In the genomic region with DNA sequence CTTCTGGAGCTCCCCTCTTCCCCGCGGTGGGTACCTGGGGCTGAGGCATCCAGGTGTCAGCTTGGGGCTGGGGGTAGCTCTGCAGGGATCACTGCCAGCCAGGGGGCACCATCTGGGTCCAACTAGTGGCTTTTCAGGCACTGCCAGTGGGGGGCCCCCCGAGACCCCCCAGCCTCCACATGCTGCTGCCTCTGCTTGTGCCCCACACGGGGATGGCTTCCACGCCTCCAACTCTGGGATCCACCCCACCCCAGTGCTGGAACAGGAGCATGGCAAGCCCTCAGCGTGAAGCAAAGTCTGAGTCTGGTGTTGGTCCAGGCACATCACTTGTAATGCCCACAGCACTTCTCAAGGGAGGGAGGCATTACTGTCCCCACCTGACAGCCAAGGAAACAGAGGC, we compare ENCODE assay signal across 30 cellular contexts.
"Had no signal": no experiment of that assay in that cellular context is flagged by ENCODE, and none has a peak within 500 bp of the region (broad histone marks: within the 10 kb centered on the region; RNA-seq: fewer than 3 reads in every experiment).

No MANE protein-coding gene starts in this region.

- H3K4me3 ChIP-seq: neural progenitor cell, pancreas, psoas muscle, right lobe of liver, skin epidermis, smooth muscle cell, spleen, suprapubic skin, testis, tibial artery, transverse colon, upper lobe of left lung, vagina had no signal

- H3K4me1 ChIP-seq: pancreas, psoas muscle, right lobe of liver, spleen, suprapubic skin, tibial artery, transverse colon, upper lobe of left lung, vagina had no signal

- H3K36me3 ChIP-seq: neural progenitor cell, neutrophil, pancreas, right lobe of liver, spleen, suprapubic skin, tibial artery, transverse colon, upper lobe of left lung, vagina had no signal

- H3K4me3 Mint-ChIP-seq: naive thymus-derived CD4-positive, alpha-beta T cell; nephron; stimulated activated memory B cell treated with anti-CD40 and anti-IgM and Interleukin-4, amounts not matched to agents 10 μg/mL and 1 μg/mL and 100 μg/mL, for 72 hours; stimulated activated naive CD8-positive, alpha-beta T cell treated with anti-CD3 and anti-CD28 coated beads, Interleukin-15, amount 100 ng/mL, for 72 hours had no signal

- H3K27ac Mint-ChIP-seq: nephron; neural progenitor cell; progenitor cell of endocrine pancreas; stimulated activated memory B cell treated with anti-CD40 and anti-IgM and Interleukin-4, amounts not matched to agents 10 μg/mL and 1 μg/mL and 100 μg/mL, for 72 hours had no signal

- H3K27me3 ChIP-seq: neural progenitor cell, pancreas, right lobe of liver, testis, transverse colon, vagina had no signal

- H3K9me3 ChIP-seq: neutrophil, pancreas, right lobe of liver, spleen, suprapubic skin, testis, tibial artery, transverse colon, upper lobe of left lung, vagina had no signal

- FAIRE-seq: pancreas, urothelium cell line had no signal

- ATAC-seq: naive thymus-derived CD4-positive, alpha-beta T cell; pancreas; psoas muscle; right cardiac atrium; right lobe of liver; stimulated activated memory B cell treated with anti-CD40 and anti-IgM and Interleukin-4, amounts not matched to agents 10 μg/mL and 1 μg/mL and 100 μg/mL, for 72 hours; stimulated activated naive CD8-positive, alpha-beta T cell treated with anti-CD3 and anti-CD28 coated beads, Interleukin-15, amount 100 ng/mL, for 72 hours; stimulated activated naive CD8-positive, alpha-beta T cell treated with anti-CD3 and anti-CD28 coated beads, Interleukin-15, Interleukin-2, amounts not matched to agents 100 U/mL and 50 U/mL, for 24 hours had no signal

- DNase-seq: naive thymus-derived CD4-positive, alpha-beta T cell; nucleus accumbens; pancreas; psoas muscle; right cardiac atrium; right lobe of liver; spleen; stimulated activated CD4-positive, alpha-beta T cell treated with anti-CD3 and anti-CD28 coated beads, Interleukin-12 subunit alpha, Interleukin-12 subunit beta, amount 100 ng/mL, for 4 hours; stimulated activated CD4-positive, alpha-beta T cell treated with anti-CD3 and anti-CD28 coated beads, Interleukin-1b, Interleukin-23, amount 100 ng/mL, for 48 hours; stimulated activated CD4-positive, alpha-beta T cell treated with anti-CD3 and anti-CD28 coated beads, Interleukin-4, amount 100 ng/mL, for 1 hour; stimulated activated CD4-positive, alpha-beta T cell treated with anti-CD3 and anti-CD28 coated beads, Interleukin-4, amount 100 ng/mL, for 4 hours; stimulated activated CD8-positive, alpha-beta memory T cell treated with anti-CD3 and anti-CD28 coated beads, Interleukin-4, amount 100 ng/mL, for 48 hours; stimulated activated naive CD4-positive, alpha-beta T cell; stimulated activated naive CD8-positive, alpha-beta T cell treated with anti-CD3 and anti-CD28 coated beads, Interleukin-15, amount 100 ng/mL, for 72 hours; stimulated activated naive CD8-positive, alpha-beta T cell treated with anti-CD3 and anti-CD28 coated beads, Interleukin-15, Interleukin-2, amounts not matched to agents 100 U/mL and 50 U/mL, for 24 hours; substantia nigra; testis; tibial artery; transverse colon; upper lobe of left lung had no signal

- H3K4me2 ChIP-seq: neural progenitor cell, smooth muscle cell had no signal

- H3K36me3 Mint-ChIP-seq: naive thymus-derived CD4-positive, alpha-beta T cell; neural progenitor cell; stimulated activated memory B cell treated with anti-CD40 and anti-IgM and Interleukin-4, amounts not matched to agents 10 μg/mL and 1 μg/mL and 100 μg/mL, for 72 hours had no signal

- H3K27ac ChIP-seq: neural progenitor cell, neutrophil, pancreas, psoas muscle, right lobe of liver, skin epidermis, spleen, suprapubic skin, testis, tibial artery, transverse colon, upper lobe of left lung, vagina had no signal

- H3K4me1 Mint-ChIP-seq: nephron; stimulated activated memory B cell treated with anti-CD40 and anti-IgM and Interleukin-4, amounts not matched to agents 10 μg/mL and 1 μg/mL and 100 μg/mL, for 72 hours; stimulated activated naive CD8-positive, alpha-beta T cell treated with anti-CD3 and anti-CD28 coated beads, Interleukin-15, amount 100 ng/mL, for 72 hours had no signal

- H3K9me3 Mint-ChIP-seq: naive thymus-derived CD4-positive, alpha-beta T cell; stimulated activated memory B cell treated with anti-CD40 and anti-IgM and Interleukin-4, amounts not matched to agents 10 μg/mL and 1 μg/mL and 100 μg/mL, for 72 hours; stimulated activated naive CD8-positive, alpha-beta T cell treated with anti-CD3 and anti-CD28 coated beads, Interleukin-15, amount 100 ng/mL, for 72 hours had no signal
